Comparison of ENCODE assay signal across 1 cellular context in the genomic region with DNA sequence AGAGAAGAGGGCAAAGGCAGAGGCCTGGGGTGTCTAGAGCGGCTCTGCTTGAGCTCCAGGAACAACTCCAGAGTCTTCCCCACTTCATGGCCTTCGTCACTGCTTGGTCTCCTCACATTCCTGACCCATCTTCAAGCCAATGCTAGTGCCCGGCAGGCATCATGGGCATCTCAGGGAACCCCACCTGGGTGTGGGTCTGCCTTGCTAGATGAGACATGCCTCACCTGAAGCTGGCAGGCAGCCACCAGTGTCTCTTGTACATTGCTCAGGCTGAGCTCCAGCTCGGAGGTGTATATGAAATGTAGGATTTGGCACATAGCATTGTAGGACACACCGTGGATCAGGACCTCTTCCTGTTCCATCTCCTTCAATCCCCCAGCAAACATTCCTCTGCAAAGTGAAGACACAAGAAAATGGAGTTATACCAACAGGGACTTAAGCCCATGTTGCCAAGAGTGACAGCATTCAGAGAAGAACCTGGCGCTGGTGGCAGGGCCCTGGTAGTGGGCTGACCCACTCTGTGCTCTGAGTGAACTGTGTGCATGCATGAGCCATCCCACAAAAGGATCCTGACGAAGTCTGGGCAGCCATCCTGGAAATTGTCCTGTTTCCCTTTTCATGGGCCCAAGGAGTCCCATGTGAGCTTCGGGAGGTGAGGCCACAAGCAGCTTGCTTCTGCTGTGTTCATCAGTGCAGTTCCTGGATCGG.
TF ChIP-seq lines count a peak whose summit lies in the region.

No MANE protein-coding gene starts in this region.

TF ChIP-seq in GM12878, 131 proteins besides CTCF, POLR2A, EP300 and RAD21:
- TF ChIP-seq TCF7 (IDR thresholded peaks at IDR 0.05; ENCODE audit: borderline replicate concordance) (no peak), ZNF217 (IDR thresholded peaks at IDR 0.05) (no peak)
- TF ChIP-seq, protein P1, sequence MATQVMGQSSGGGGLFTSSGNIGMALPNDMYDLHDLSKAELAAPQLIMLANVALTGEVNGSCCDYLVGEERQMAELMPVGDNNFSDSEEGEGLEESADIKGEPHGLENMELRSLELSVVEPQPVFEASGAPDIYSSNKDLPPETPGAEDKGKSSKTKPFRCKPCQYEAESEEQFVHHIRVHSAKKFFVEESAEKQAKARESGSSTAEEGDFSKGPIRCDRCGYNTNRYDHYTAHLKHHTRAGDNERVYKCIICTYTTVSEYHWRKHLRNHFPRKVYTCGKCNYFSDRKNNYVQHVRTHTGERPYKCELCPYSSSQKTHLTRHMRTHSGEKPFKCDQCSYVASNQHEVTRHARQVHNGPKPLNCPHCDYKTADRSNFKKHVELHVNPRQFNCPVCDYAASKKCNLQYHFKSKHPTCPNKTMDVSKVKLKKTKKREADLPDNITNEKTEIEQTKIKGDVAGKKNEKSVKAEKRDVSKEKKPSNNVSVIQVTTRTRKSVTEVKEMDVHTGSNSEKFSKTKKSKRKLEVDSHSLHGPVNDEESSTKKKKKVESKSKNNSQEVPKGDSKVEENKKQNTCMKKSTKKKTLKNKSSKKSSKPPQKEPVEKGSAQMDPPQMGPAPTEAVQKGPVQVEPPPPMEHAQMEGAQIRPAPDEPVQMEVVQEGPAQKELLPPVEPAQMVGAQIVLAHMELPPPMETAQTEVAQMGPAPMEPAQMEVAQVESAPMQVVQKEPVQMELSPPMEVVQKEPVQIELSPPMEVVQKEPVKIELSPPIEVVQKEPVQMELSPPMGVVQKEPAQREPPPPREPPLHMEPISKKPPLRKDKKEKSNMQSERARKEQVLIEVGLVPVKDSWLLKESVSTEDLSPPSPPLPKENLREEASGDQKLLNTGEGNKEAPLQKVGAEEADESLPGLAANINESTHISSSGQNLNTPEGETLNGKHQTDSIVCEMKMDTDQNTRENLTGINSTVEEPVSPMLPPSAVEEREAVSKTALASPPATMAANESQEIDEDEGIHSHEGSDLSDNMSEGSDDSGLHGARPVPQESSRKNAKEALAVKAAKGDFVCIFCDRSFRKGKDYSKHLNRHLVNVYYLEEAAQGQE (IDR thresholded peaks at IDR 0.05; ENCODE audit: low read depth, low read length), result no peak
- TF ChIP-seq, protein P2, sequence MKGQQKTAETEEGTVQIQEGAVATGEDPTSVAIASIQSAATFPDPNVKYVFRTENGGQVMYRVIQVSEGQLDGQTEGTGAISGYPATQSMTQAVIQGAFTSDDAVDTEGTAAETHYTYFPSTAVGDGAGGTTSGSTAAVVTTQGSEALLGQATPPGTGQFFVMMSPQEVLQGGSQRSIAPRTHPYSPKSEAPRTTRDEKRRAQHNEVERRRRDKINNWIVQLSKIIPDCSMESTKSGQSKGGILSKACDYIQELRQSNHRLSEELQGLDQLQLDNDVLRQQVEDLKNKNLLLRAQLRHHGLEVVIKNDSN (IDR thresholded peaks at IDR 0.05; ENCODE audit: borderline replicate concordance, extremely low read length, insufficient read depth, low read depth, low read length), result peak; percentile 6
